Comparison of ENCODE assay signal across 10 cellular contexts in the genomic region with DNA sequence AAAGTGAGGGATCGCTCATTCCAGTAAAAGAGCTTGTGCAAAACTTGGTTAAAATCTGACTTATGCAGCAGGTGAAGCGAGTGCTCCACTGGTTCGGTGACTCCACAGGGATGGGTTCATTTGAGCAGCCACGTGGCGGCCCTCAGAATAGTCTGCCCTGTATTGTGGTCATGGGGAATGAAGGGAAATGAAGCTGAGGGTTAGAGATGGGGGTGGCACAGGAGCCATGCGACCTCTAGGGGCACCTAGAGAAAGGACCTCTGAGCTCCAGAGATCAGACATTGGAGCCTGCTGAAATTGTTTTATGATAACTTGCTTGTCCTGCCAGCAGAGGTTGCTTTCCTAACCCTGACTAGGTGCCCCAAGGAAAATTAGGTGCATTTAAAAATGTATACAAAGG. TPM values are rescaled to one million over a fixed set of nuclear protein-coding genes. Genes with fewer than 3 reads are reported as not detected.
DNase-seq lines count a peak whose midpoint lies in the region; ATAC-seq, FAIRE-seq and TF ChIP-seq lines count a peak whose summit lies in the region.
"Had no signal": no experiment of that assay in that cellular context is flagged by ENCODE, and none has a peak within 500 bp of the region (broad histone marks: within the 10 kb centered on the region; RNA-seq: fewer than 3 reads in every experiment).

No MANE protein-coding gene starts in this region.

- CTCF ChIA-PET in GM12878 (lab: Yijun Ruan, JAX): interaction anchor here (0.7 to 3.6 kb wide), 19 partner anchors 9 to 659 kb away, joined by 3 to 49 read pairs (median 5); partner anchors contain the start of gene CBY2

- no peak overlapping the region for H3K4me2 ChIP-seq in GM12878 (ENCODE audit: control insufficient read depth, insufficient read depth)

- RAD21 ChIA-PET in GM12878 (lab: Charles Lee; ENCODE audit: unreplicated experiment): interaction anchor here (0.8 to 1.8 kb wide), 8 partner anchors 11 to 561 kb away, joined by 3 to 22 read pairs (median 4); no protein-coding TSS in a partner anchor

- ATAC-seq in left ventricle myocardium superior: no peak
- ATAC-seq in GM12878: peak; percentile 99
- ATAC-seq in aorta (ENCODE audit: low FRiP score): peak; percentile 49

- H3K9me3 ChIP-seq in cardiac muscle cell (ENCODE audit: low read depth): no peaks in the 10 kb centered on the region
- H3K9me3 ChIP-seq in GM12878 (replicated peaks; ENCODE audit: control insufficient read depth, insufficient read depth, low read length): no peaks in the 10 kb centered on the region
- no peaks in the 10 kb centered on the region for H3K9me3 ChIP-seq in aorta (ENCODE audit: control insufficient read depth, low read length)

- peak; percentile 70 for TF ChIP-seq RAD21 in GM12878 (IDR thresholded peaks at IDR 0.05; ENCODE audit: insufficient read depth, low read depth, low read length)

- H4K20me1 ChIP-seq in GM12878 (ENCODE audit: control insufficient read depth, insufficient read depth): no peaks in the 10 kb centered on the region

- no peaks in the 10 kb centered on the region for H3K36me3 ChIP-seq in cardiac muscle cell
- H3K36me3 ChIP-seq in GM12878 (ENCODE audit: control insufficient read depth in 2 of 2, insufficient read depth in 2 of 2, low read length in 1 of 2): no peaks in the 10 kb centered on the region
- H3K36me3 ChIP-seq in aorta (ENCODE audit: control insufficient read depth in 1 of 2, insufficient read depth in 2 of 2, low read length in 1 of 2): no peaks in the 10 kb centered on the region

- in situ Hi-C loops in GM12878 (cut with MboI): loop anchor here (10.0 kb wide), 1 partner anchor 184 kb away; no protein-coding TSS in a partner anchor

- SMC1A ChIA-PET in GM12878 (lab: Charles Lee; ENCODE audit: uncharacterized antibody, unreplicated experiment): interaction anchor here (0.6 to 1.8 kb wide), 12 partner anchors 10 to 177 kb away, joined by 3 to 28 read pairs (median 3); no protein-coding TSS in a partner anchor

- H3K9ac ChIP-seq in GM12878 (ENCODE audit: control insufficient read depth, insufficient read depth, low read length): no peak overlapping the region

- H3K79me2 ChIP-seq in GM12878 (ENCODE audit: control insufficient read depth, insufficient read depth, low read length): no peaks in the 10 kb centered on the region

- TF ChIP-seq POLR2A in GM12878 (IDR thresholded peaks at IDR 0.05; ENCODE audit: low read depth, low read length): no peak

- no peak for FAIRE-seq in GM12878 (lab: Jason Lieb, UNC)

- intact Hi-C loops in left ventricle myocardium superior (cut with micrococcal nuclease) (no loop called here), GM12878 (cut with micrococcal nuclease; ENCODE audit: unreplicated experiment) (loop anchor here (1.0 to 2.0 kb wide), 2 partner anchors 105 to 218 kb away; no protein-coding TSS in a partner anchor), aorta (cut with DNase I) (no loop called here)

- no TSS peak for BruUV-seq in GM12878 (replicated peaks; lab: Mats Ljungman, UMichigan)

- TF ChIP-seq EP300 in GM12878 (IDR thresholded peaks at IDR 0.05; ENCODE audit: borderline replicate concordance in 1 of 2, control insufficient read depth in 1 of 2, low read depth in 2 of 2, low read length in 2 of 2): no peak

- H3K4me3 ChIP-seq in cardiac muscle cell (no peak overlapping the region), GM12878 (no peak overlapping the region), aorta (ENCODE audit: low read length in 2 of 2) (no peak overlapping the region)

- WGBS in GM12878 (ENCODE audit: insufficient coverage, insufficient replicate concordance, low lambda C conversion rate, missing lambda C conversion rate): 48% methylated on average over 6 of the region's 6 CpGs
- WGBS in aorta, 2 donors: 55 to 64% methylated on average over 6 of the region's 6 CpGs

- H3K27ac ChIP-seq in cardiac muscle cell (no peak overlapping the region), GM12878 (ENCODE audit: control insufficient read depth, insufficient read depth) (no peak overlapping the region), aorta (ENCODE audit: low read depth in 1 of 2, low read length in 2 of 2) (no peak overlapping the region)

- H3K4me1 ChIP-seq in cardiac muscle cell (ENCODE audit: low read depth) (peaks cover 4% of the 10 kb centered on the region), GM12878 (ENCODE audit: control insufficient read depth, insufficient read depth, low read length) (no peaks in the 10 kb centered on the region), aorta (ENCODE audit: control insufficient read depth in 1 of 2, insufficient read depth in 2 of 2, low read length in 2 of 2) (no peaks in the 10 kb centered on the region)

- POLR2A ChIA-PET in GM12878 (lab: Charles Lee): no interaction called here

- no peak overlapping the region for H2AFZ ChIP-seq in GM12878 (ENCODE audit: control insufficient read depth, low read depth, low read length)

- peaks cover 3% of the 10 kb centered on the region for H3K27me3 ChIP-seq in cardiac muscle cell
- H3K27me3 ChIP-seq in GM12878 (replicated peaks in 1 of 2; ENCODE audit: control insufficient read depth in 2 of 2, insufficient read depth in 2 of 2, low read length in 1 of 2): no peaks in the 10 kb centered on the region
- peaks cover 0 to 1% of the 10 kb centered on the region in 2 donors for H3K27me3 ChIP-seq in aorta (ENCODE audit: control insufficient read depth in 1 of 2, insufficient read depth in 2 of 2, low read length in 1 of 2)

- DNase-seq in cardiac muscle cell (ENCODE audit: low read depth in 1 of 2, low spot score in 1 of 2): peak; percentile 7 to 46
- DNase-seq in left ventricle myocardium superior: no peak
- no peak for DNase-seq in GM12878 (ENCODE audit: low read depth, low spot score)
- no peak for DNase-seq in aorta
- no peak for DNase-seq in NCI-H2171 treated with DMSO at 0.1 percent for 48 hours (lab: John Stamatoyannopoulos, UW)
- DNase-seq in activated CD8-positive, alpha-beta memory T cell treated with anti-CD3 and anti-CD28 coated beads for 24 hours: no peak
- no peak for DNase-seq in NCI-H2107 (lab: John Stamatoyannopoulos, UW)
- DNase-seq: NCI-H1092; stimulated activated CD4-positive, alpha-beta T cell treated with anti-CD3 and anti-CD28 coated beads, Interleukin-2, amount 100 ng/mL, for 48 hours had no signal

- TF ChIP-seq CTCF in cardiac muscle cell (IDR thresholded peaks at IDR 0.05; ENCODE audit: low read depth, low read length) (peak; percentile 15), LNCAP (IDR thresholded peaks at IDR 0.05) (peak; percentile 31), GM12878 (IDR thresholded peaks at IDR 0.05 in 2 of 3, conservative IDR thresholded peaks at IDR 0.05 in 1 of 3; ENCODE audit: control insufficient read depth in 2 of 3, extremely low read depth in 1 of 3, insufficient read depth in 1 of 3, low read depth in 3 of 3, low read length in 3 of 3) (peak; percentile 58 to 62 (median 61))

TF ChIP-seq in GM12878, 131 proteins besides CTCF, POLR2A, EP300 and RAD21 (continues in another document):
- TF ChIP-seq, protein P1, sequence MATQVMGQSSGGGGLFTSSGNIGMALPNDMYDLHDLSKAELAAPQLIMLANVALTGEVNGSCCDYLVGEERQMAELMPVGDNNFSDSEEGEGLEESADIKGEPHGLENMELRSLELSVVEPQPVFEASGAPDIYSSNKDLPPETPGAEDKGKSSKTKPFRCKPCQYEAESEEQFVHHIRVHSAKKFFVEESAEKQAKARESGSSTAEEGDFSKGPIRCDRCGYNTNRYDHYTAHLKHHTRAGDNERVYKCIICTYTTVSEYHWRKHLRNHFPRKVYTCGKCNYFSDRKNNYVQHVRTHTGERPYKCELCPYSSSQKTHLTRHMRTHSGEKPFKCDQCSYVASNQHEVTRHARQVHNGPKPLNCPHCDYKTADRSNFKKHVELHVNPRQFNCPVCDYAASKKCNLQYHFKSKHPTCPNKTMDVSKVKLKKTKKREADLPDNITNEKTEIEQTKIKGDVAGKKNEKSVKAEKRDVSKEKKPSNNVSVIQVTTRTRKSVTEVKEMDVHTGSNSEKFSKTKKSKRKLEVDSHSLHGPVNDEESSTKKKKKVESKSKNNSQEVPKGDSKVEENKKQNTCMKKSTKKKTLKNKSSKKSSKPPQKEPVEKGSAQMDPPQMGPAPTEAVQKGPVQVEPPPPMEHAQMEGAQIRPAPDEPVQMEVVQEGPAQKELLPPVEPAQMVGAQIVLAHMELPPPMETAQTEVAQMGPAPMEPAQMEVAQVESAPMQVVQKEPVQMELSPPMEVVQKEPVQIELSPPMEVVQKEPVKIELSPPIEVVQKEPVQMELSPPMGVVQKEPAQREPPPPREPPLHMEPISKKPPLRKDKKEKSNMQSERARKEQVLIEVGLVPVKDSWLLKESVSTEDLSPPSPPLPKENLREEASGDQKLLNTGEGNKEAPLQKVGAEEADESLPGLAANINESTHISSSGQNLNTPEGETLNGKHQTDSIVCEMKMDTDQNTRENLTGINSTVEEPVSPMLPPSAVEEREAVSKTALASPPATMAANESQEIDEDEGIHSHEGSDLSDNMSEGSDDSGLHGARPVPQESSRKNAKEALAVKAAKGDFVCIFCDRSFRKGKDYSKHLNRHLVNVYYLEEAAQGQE (IDR thresholded peaks at IDR 0.05; ENCODE audit: low read depth, low read length): no peak
- no peak for TF ChIP-seq NRF1 (conservative IDR thresholded peaks at IDR 0.05; ENCODE audit: low read depth, low read length)
- TF ChIP-seq RUNX3 (IDR thresholded peaks at IDR 0.05; ENCODE audit: low read length): peak; percentile 20; the same call in 1 of the 2 replicates
- no peak for TF ChIP-seq FOXM1 (IDR thresholded peaks at IDR 0.05; ENCODE audit: low read depth, low read length)

RNA-seq across cellular contexts. Expression of gene CBY2, which starts 26.6 kb away (rescaled TPM):
- total RNA-seq in cardiac muscle cell (not detected in 2 replicates), left ventricle myocardium superior (not detected), GM12878 (2014; rRNA removed) (not detected in 2 replicates), GM12878 (2014; rRNA removed; fragmentation: Illumina TruSeq; extraction: Trizol) (0.13 TPM in 1 of 2 replicates, not detected in the other), GM12878 (2021) (0.53 and 0.64 TPM in 2 replicates), aorta (not detected)
- polyA plus RNA-seq in cardiac muscle cell (0.35 TPM in 1 of 2 replicates, not detected in the other), GM12878 (2011; rRNA removed) (not detected in 2 replicates), GM12878 (2014; fragmentation: Illumina TruSeq; extraction: Trizol) (not detected in 2 replicates), GM12878 (2014; fragmentation: Nextera tagmentation; extraction: Ambion mirVana) (not detected), GM12878 (2014; rRNA removed) (not detected in 2 replicates), GM12878 (2016; fragmentation: Nextera tagmentation; extraction: Ambion mirVana) (under 1 TPM; 0.08 to 0.32 TPM), aorta (not detected)
- not detected in 2 replicates for total RNA-seq in GM12878 (2013; cell fraction: nucleolus; rRNA removed)
- not detected for polyA plus RNA-seq in GM12878 (2011; ENCODE audit: low read depth)
- polyA plus RNA-seq in GM12878 (2011; cell fraction: cytosol; rRNA removed): 0.12 TPM in 1 of 2 replicates, not detected in the other
- 0.07 TPM in 1 of 2 replicates, not detected in the other for polyA plus RNA-seq in GM12878 (2011; cell fraction: nucleus; rRNA removed)
- not detected in 2 replicates for polyA plus RNA-seq in GM12878 (2012)
- polyA minus RNA-seq in GM12878 (2011; rRNA and poly(A)+ RNA removed): 0.29 and 0.36 TPM in 2 replicates
- polyA minus RNA-seq in GM12878 (2011; cell fraction: cytosol; rRNA and poly(A)+ RNA removed): not detected in 2 replicates
- 0.24 and 1.1 TPM in 2 replicates for polyA minus RNA-seq in GM12878 (2011; cell fraction: nucleus; rRNA and poly(A)+ RNA removed)

Comparison
In these comparisons a context has a peak if more than half of its experiments do, and no peak if none do; other contexts are left out.
1. DNase-seq: peak in cardiac muscle cell (2 of 2); none in left ventricle myocardium superior (single experiment), GM12878 (single experiment), aorta (0 of 2), NCI-H2171 treated with DMSO at 0.1 percent for 48 hours (single experiment), activated CD8-positive, alpha-beta memory T cell treated with anti-CD3 and anti-CD28 coated beads for 24 hours (single experiment) and NCI-H2107 (single experiment).
2. Peak in every context shown above with its lines, with median percentiles within 50 percentile points of each other: CTCF ChIP-seq.